Comparison of ENCODE assay signal across 26 cellular contexts in the genomic region with DNA sequence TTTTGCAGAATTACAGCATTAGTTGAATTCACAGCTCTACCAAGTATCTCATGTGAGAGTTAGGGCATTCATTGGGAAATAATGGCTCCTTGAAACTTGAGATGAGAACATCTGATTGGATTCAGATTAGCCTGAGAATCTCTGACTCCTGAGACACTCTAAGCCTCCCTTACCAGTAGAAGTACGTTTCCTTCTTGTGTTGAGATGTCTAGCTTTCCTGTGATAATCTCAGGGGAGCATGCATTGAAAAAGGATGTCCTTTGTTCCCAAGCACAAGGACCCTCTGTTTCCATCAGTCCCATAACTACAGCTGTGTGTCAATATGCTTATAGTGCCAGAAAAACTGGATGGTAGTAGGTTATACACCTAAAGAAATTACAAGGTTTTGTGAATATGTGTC.
"Had no signal": no experiment of that assay in that cellular context is flagged by ENCODE, and none has a peak within 500 bp of the region (broad histone marks: within the 10 kb centered on the region; RNA-seq: fewer than 3 reads in every experiment).

No MANE protein-coding gene starts in this region.

- H3K36me3 ChIP-seq: left ventricle myocardium inferior, ovary, prostate gland, tibial nerve, uterus had no signal

- DNase-seq: hypothalamus; immature natural killer cell; islet precursor cell; left ventricle myocardium inferior; midbrain; mucosa of descending colon; naive thymus-derived CD4-positive, alpha-beta T cell; ovary; retina; right cardiac atrium; stimulated activated CD4-positive, alpha-beta T cell treated with anti-CD3 and anti-CD28 coated beads, Interleukin-12 subunit alpha, Interleukin-12 subunit beta, amount 100 ng/mL, for 4 hours; stimulated activated CD4-positive, alpha-beta T cell treated with anti-CD3 and anti-CD28 coated beads, Interleukin-15, amount 100 ng/mL, for 24 hours; stimulated activated CD4-positive, alpha-beta T cell treated with anti-CD3 and anti-CD28 coated beads, Interleukin-2, amount 100 ng/mL, for 24 hours; stimulated activated CD4-positive, alpha-beta T cell treated with anti-CD3 and anti-CD28 coated beads, Interleukin-4, amount 100 ng/mL, for 24 hours; stimulated activated naive CD4-positive, alpha-beta T cell; stimulated activated naive CD8-positive, alpha-beta T cell treated with anti-CD3 and anti-CD28 coated beads, Interleukin-15, amount 100 ng/mL, for 72 hours; substantia nigra; uterus had no signal

- H3K9me3 Mint-ChIP-seq: natural killer cell treated with Interleukin-12 subunit alpha and Interleukin-12 subunit beta and Interleukin-15 and Interleukin-18, amount 100 ng/mL, for 72 hours; stimulated activated effector memory CD8-positive, alpha-beta T cell treated with anti-CD3 and anti-CD28 coated beads, Interleukin-12 subunit alpha, Interleukin-12 subunit beta, amount 100 ng/mL, for 72 hours had no signal

- H3K4me3 Mint-ChIP-seq: immature natural killer cell; naive thymus-derived CD4-positive, alpha-beta T cell; natural killer cell treated with Interleukin-12 subunit alpha and Interleukin-12 subunit beta and Interleukin-15 and Interleukin-18, amount 100 ng/mL, for 72 hours; stimulated activated effector memory CD8-positive, alpha-beta T cell treated with anti-CD3 and anti-CD28 coated beads, Interleukin-12 subunit alpha, Interleukin-12 subunit beta, amount 100 ng/mL, for 72 hours; stimulated activated naive CD8-positive, alpha-beta T cell treated with anti-CD3 and anti-CD28 coated beads, Interleukin-15, amount 100 ng/mL, for 72 hours; type B pancreatic cell had no signal

- H3K27me3 Mint-ChIP-seq: natural killer cell treated with Interleukin-12 subunit alpha and Interleukin-12 subunit beta and Interleukin-15 and Interleukin-18, amount 100 ng/mL, for 72 hours; stimulated activated naive CD8-positive, alpha-beta T cell treated with anti-CD3 and anti-CD28 coated beads, Interleukin-15, amount 100 ng/mL, for 72 hours; type B pancreatic cell had no signal

- H3K27me3 ChIP-seq: ovary, tibial nerve, uterus had no signal

- H3K36me3 Mint-ChIP-seq: immature natural killer cell, type B pancreatic cell had no signal

- H3K27ac Mint-ChIP-seq: immature natural killer cell; naive thymus-derived CD4-positive, alpha-beta T cell; stimulated activated effector memory CD8-positive, alpha-beta T cell treated with anti-CD3 and anti-CD28 coated beads, Interleukin-12 subunit alpha, Interleukin-12 subunit beta, amount 100 ng/mL, for 72 hours; stimulated activated naive CD8-positive, alpha-beta T cell treated with anti-CD3 and anti-CD28 coated beads, Interleukin-15, amount 100 ng/mL, for 72 hours; type B pancreatic cell had no signal

- H3K27ac ChIP-seq: left ventricle myocardium inferior, ovary, prostate gland, skin epidermis, tibial nerve, uterus had no signal

- H3K4me3 ChIP-seq: left ventricle myocardium inferior, lung, mucosa of descending colon, ovary, prostate gland, skin epidermis, tibial nerve, uterus had no signal

- H3K4me1 ChIP-seq: left ventricle myocardium inferior, prostate gland, tibial nerve, uterus had no signal

- ATAC-seq: mucosa of descending colon; naive thymus-derived CD4-positive, alpha-beta T cell; natural killer cell treated with Interleukin-12 subunit alpha and Interleukin-12 subunit beta and Interleukin-15 and Interleukin-18, amount 100 ng/mL, for 72 hours; right cardiac atrium; sciatic nerve; stimulated activated effector memory CD8-positive, alpha-beta T cell treated with anti-CD3 and anti-CD28 coated beads, Interleukin-12 subunit alpha, Interleukin-12 subunit beta, amount 100 ng/mL, for 72 hours; stimulated activated naive CD8-positive, alpha-beta T cell treated with anti-CD3 and anti-CD28 coated beads, Interleukin-15, amount 100 ng/mL, for 72 hours had no signal

- H3K9me3 ChIP-seq: mucosa of descending colon, ovary, prostate gland, uterus had no signal
